16 cellular contexts compared by ENCODE assay signal in the genomic region with DNA sequence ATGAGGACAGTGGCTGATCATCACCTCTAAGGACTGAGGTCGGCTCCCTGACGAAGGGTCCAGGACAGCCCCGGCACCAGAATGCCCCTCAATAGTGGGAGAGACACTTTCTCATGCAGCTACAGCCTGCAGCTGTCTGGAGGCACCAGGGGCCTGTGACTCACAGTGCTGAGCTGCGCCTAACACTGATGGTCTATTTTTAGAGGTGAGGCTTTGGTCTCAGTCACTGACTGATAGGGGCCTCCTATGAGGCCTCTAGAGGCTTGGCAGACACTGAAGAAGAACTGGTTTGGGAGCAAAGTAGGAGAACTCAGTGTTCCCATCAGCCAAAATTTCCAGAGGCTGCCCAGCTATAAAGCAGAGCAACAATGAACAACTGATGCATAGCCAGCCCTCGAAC.
DNase-seq lines count a peak whose midpoint lies in the region; ATAC-seq, FAIRE-seq and TF ChIP-seq lines count a peak whose summit lies in the region.
"Had no signal": no experiment of that assay in that cellular context is flagged by ENCODE, and none has a peak within 500 bp of the region (broad histone marks: within the 10 kb centered on the region; RNA-seq: fewer than 3 reads in every experiment).

No MANE protein-coding gene starts in this region.

- H3K9me3 ChIP-seq in right atrium auricular region (no peaks in the 10 kb centered on the region), gastrocnemius medialis (no peaks in the 10 kb centered on the region), breast epithelium (no peaks in the 10 kb centered on the region)
- H3K9me3 ChIP-seq: tibial artery had no signal

- no peak for TF ChIP-seq POLR2A in gastrocnemius medialis (IDR thresholded peaks at IDR 0.05)
- no peak for TF ChIP-seq POLR2A in H54 (IDR thresholded peaks at IDR 0.05; ENCODE audit: low read depth, low read length)
- no peak for TF ChIP-seq POLR2A in breast epithelium (IDR thresholded peaks at IDR 0.05)

- TF ChIP-seq CTCF in right atrium auricular region (IDR thresholded peaks at IDR 0.05) (no peak), gastrocnemius medialis (IDR thresholded peaks at IDR 0.05 in 4 of 5, conservative IDR thresholded peaks at IDR 0.05 in 1 of 5) (no peak), breast epithelium (IDR thresholded peaks at IDR 0.05) (no peak)

- intact Hi-C loops in gastrocnemius medialis (cut with DNase I; ENCODE audit: low total_unique reads) (loop anchor here (5.0 kb wide), 4 partner anchors 41 to 181 kb away; no protein-coding TSS in a partner anchor), breast epithelium (cut with DNase I; ENCODE audit: low total_unique reads) (no loop called here)

- H3K27me3 ChIP-seq in right atrium auricular region, result no peaks in the 10 kb centered on the region
- no peaks in the 10 kb centered on the region for H3K27me3 ChIP-seq in gastrocnemius medialis
- no peaks in the 10 kb centered on the region for H3K27me3 ChIP-seq in breast epithelium
- H3K27me3 ChIP-seq: tibial artery had no signal

- in situ Hi-C loops in gastrocnemius medialis (cut with MboI; ENCODE audit: low sequenced_read_pairs in 4 of 4), result no loop called here

- H3K27ac ChIP-seq in right atrium auricular region (peak overlapping the region; percentile 52 to 73), gastrocnemius medialis (peak overlapping the region in 3 of 4 donors; percentile 22 to 62 (median 60)), breast epithelium (no peak overlapping the region)
- H3K27ac ChIP-seq: epithelial cell of prostate, tibial artery had no signal

- DNase-seq in HT1080 (ENCODE audit: low read depth) (peak; percentile 33), amniotic epithelial cell (ENCODE audit: low read depth) (peak; percentile 2), right atrium auricular region (ENCODE audit: low spot score) (no peak), gastrocnemius medialis (peak; percentile 50 to 67), H54 (ENCODE audit: insufficient read length, low spot score) (no peak), breast epithelium (ENCODE audit: low spot score in 2 of 2) (no peak), NCI-H510A (lab: John Stamatoyannopoulos, UW) (no peak)
- no peak for DNase-seq in central memory CD4-positive, alpha-beta T cell
- DNase-seq: activated CD8-positive, alpha-beta memory T cell treated with anti-CD3 and anti-CD28 coated beads for 24 hours; activated gamma-delta T cell; DMS79 treated with DMSO at 0.1 percent for 48 hours; hippocampal formation; mammary epithelial cell; tibial artery had no signal

- H3K4me3 ChIP-seq in right atrium auricular region (no peak overlapping the region), gastrocnemius medialis (no peak overlapping the region), breast epithelium (no peak overlapping the region)
- H3K4me3 ChIP-seq: tibial artery had no signal

- H3K4me1 ChIP-seq in right atrium auricular region (peaks cover 0 to 32% of the 10 kb centered on the region in 2 donors), gastrocnemius medialis (peaks cover 8 to 12% of the 10 kb centered on the region in 2 donors), breast epithelium (no peaks in the 10 kb centered on the region)
- H3K4me1 ChIP-seq: tibial artery had no signal

- FAIRE-seq in H54 (lab: Jason Lieb, UNC), result no peak

- H3K36me3 ChIP-seq in right atrium auricular region (no peaks in the 10 kb centered on the region), gastrocnemius medialis (no peaks in the 10 kb centered on the region), breast epithelium (no peaks in the 10 kb centered on the region)
- H3K36me3 ChIP-seq: tibial artery had no signal

- ATAC-seq in gastrocnemius medialis, result peak; percentile 95
- ATAC-seq: SK-N-SH treated with all-trans-retinoic acid at 6 μM for 48 hours had no signal

Comparison
In these comparisons a context has a peak if more than half of its experiments do, and no peak if none do; other contexts are left out.
1. DNase-seq: peak in HT1080 (single experiment), amniotic epithelial cell (single experiment) and gastrocnemius medialis (2 of 2); none in right atrium auricular region (single experiment), H54 (single experiment), breast epithelium (0 of 2), NCI-H510A (single experiment) and central memory CD4-positive, alpha-beta T cell (single experiment).
2. H3K27ac ChIP-seq: peak in right atrium auricular region (2 of 2) and gastrocnemius medialis (3 of 4); none in breast epithelium (0 of 2).